Comparison of ENCODE assay signal across 9 cellular contexts in the genomic region with DNA sequence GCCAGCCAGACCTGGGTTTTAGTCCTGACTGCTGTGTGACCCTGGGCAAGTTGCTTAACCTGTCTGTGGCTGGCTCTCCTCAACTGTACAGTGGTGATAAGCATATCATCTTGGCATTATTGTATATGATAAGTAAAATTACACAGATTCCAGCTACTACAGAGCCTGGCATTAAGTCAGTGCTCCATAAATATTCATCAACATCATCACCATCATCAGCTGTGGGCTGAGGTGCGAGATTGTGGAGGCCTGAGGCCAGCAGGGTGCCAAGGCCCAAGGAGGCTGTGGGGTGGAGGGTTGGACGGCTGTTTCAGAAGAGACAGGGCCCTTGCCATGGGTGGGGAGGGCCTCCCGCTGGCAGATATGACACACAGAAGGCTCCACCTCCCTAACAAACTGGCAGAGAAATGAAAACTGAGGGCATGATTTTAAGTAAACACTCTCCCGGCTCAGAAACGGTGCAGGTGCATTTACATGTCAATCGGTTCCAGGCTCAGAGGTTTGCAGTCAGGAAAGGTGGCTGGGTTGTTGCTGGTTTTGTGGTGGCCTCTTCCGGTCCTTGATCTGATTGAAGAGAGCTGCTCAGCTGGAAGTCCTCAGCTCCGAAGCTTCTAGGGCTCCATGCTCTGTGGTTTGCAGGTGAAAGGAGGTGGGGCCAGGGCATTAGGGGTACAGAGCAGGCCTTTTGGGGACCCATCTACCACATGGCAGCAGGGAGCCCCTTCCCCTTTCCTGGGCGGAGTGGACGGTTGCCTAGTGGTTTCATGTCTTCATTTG. TPM values are rescaled to one million over a fixed set of nuclear protein-coding genes. Genes with fewer than 3 reads are reported as not detected.
DNase-seq lines count a peak whose midpoint lies in the region; ATAC-seq, FAIRE-seq and TF ChIP-seq lines count a peak whose summit lies in the region.
"Had no signal": no experiment of that assay in that cellular context is flagged by ENCODE, and none has a peak within 500 bp of the region (broad histone marks: within the 10 kb centered on the region; RNA-seq: fewer than 3 reads in every experiment).

No MANE protein-coding gene starts in this region.

- H3K9me3 ChIP-seq in Loucy (ENCODE audit: insufficient read depth, low read depth, low read length): no peaks in the 10 kb centered on the region
- H3K9me3 ChIP-seq in right lobe of liver: no peaks in the 10 kb centered on the region

- DNase-seq in GM19239 (ENCODE audit: insufficient read length, low spot score) (peak; percentile 67), right lobe of liver (no peak), nucleus accumbens (lab: John Stamatoyannopoulos, UW) (no peak), HuH-7 (ENCODE audit: low spot score) (no peak)
- DNase-seq in activated CD4-positive, alpha-beta memory T cell treated with anti-CD3 and anti-CD28 coated beads for 36 hours: peak; percentile 72

- no peak overlapping the region for H2AFZ ChIP-seq in Loucy (ENCODE audit: low read length)

- no peak for TF ChIP-seq POLR2A in right lobe of liver (IDR thresholded peaks at IDR 0.05)

- H3K79me2 ChIP-seq in Loucy (ENCODE audit: insufficient read depth, low read length): no peaks in the 10 kb centered on the region

- intact Hi-C loops in activated CD4-positive, alpha-beta memory T cell treated with anti-CD3 and anti-CD28 coated beads for 36 hours (cut with micrococcal nuclease): loop anchor here (5.0 kb wide), 1 partner anchor 88 kb away; a partner anchor contains a TSS
- intact Hi-C loops in right lobe of liver (cut with DNase I): loop anchor here in 1 of 2 donors (10.0 kb wide), 1 partner anchor 125 kb away; no protein-coding TSS in a partner anchor

- peak in 3 of 4 donors; percentile 12 to 60 (median 30) for ATAC-seq in right lobe of liver
- no peak for ATAC-seq in HG02852 (IDR thresholded peaks at IDR 0.05; ENCODE audit: unreplicated experiment)
- ATAC-seq in HG02840 (IDR thresholded peaks at IDR 0.05; ENCODE audit: low FRiP score, unreplicated experiment): no peak

- no peaks in the 10 kb centered on the region for H3K9me3 Mint-ChIP-seq in activated CD4-positive, alpha-beta memory T cell treated with anti-CD3 and anti-CD28 coated beads for 36 hours

- H3K4me3 ChIP-seq in Loucy (ENCODE audit: low read length, poor library complexity, severe bottlenecking) (peak overlapping the region; percentile 40), right lobe of liver (no peak overlapping the region)

- no peaks in the 10 kb centered on the region for H3K27me3 ChIP-seq in Loucy (ENCODE audit: insufficient read depth, low read length, poor library complexity, severe bottlenecking)
- no peaks in the 10 kb centered on the region for H3K27me3 ChIP-seq in right lobe of liver

- no peak overlapping the region for H3K27ac ChIP-seq in right lobe of liver

- POLR2A ChIA-PET in activated CD4-positive, alpha-beta memory T cell treated with anti-CD3 and anti-CD28 coated beads for 36 hours (lab: Charles Lee): interaction anchor here (1.0 to 1.2 kb wide), 2 partner anchors 11 to 18 kb away, joined by 3 to 4 read pairs; no protein-coding TSS in a partner anchor

- H3K36me3 ChIP-seq in Loucy (ENCODE audit: insufficient read depth, low read length) (no peaks in the 10 kb centered on the region), right lobe of liver (no peaks in the 10 kb centered on the region)

- CTCF ChIA-PET in activated CD4-positive, alpha-beta memory T cell treated with anti-CD3 and anti-CD28 coated beads for 36 hours (lab: Charles Lee): interaction anchor here (0.7 to 1.6 kb wide), 4 partner anchors 19 to 186 kb away, joined by 3 to 10 read pairs (median 3); no protein-coding TSS in a partner anchor

- H3K4me2 ChIP-seq in Loucy (ENCODE audit: low read depth, low read length, poor library complexity, severe bottlenecking): peak overlapping the region; percentile 60

- H4K20me1 ChIP-seq in Loucy (ENCODE audit: insufficient read depth, low read length, poor library complexity, severe bottlenecking): no peaks in the 10 kb centered on the region

- H3F3A ChIP-seq in Loucy (ENCODE audit: low read depth): no peaks in the 10 kb centered on the region

- 41% methylated on average over 8 of the region's 10 CpGs for WGBS in right lobe of liver (ENCODE audit: insufficient coverage, low coverage, low lambda C conversion rate, missing lambda C conversion rate)

- TF ChIP-seq CTCF in Loucy (conservative IDR thresholded peaks at IDR 0.05; ENCODE audit: low read length) (no peak), right lobe of liver (IDR thresholded peaks at IDR 0.05) (no peak)

- no peaks in the 10 kb centered on the region for H3K36me3 Mint-ChIP-seq in activated CD4-positive, alpha-beta memory T cell treated with anti-CD3 and anti-CD28 coated beads for 36 hours

- peak overlapping the region; percentile 57 for H3K27ac Mint-ChIP-seq in activated CD4-positive, alpha-beta memory T cell treated with anti-CD3 and anti-CD28 coated beads for 36 hours

- H3K4me3 Mint-ChIP-seq in activated CD4-positive, alpha-beta memory T cell treated with anti-CD3 and anti-CD28 coated beads for 36 hours: peak overlapping the region; percentile 9

- no peaks in the 10 kb centered on the region for H3K9me2 ChIP-seq in Loucy (replicated peaks; ENCODE audit: low read depth, low read length)

- H3K4me1 ChIP-seq in Loucy (ENCODE audit: insufficient read depth, low read length, poor library complexity, severe bottlenecking) (peaks cover 35% of the 10 kb centered on the region), right lobe of liver (no peaks in the 10 kb centered on the region)

- peaks cover 44% of the 10 kb centered on the region for H3K4me1 Mint-ChIP-seq in activated CD4-positive, alpha-beta memory T cell treated with anti-CD3 and anti-CD28 coated beads for 36 hours (ENCODE audit: low read depth)

- no peaks in the 10 kb centered on the region for H3K27me3 Mint-ChIP-seq in activated CD4-positive, alpha-beta memory T cell treated with anti-CD3 and anti-CD28 coated beads for 36 hours

- no peak overlapping the region for H3K9ac ChIP-seq in Loucy (ENCODE audit: low read depth, low read length, poor library complexity, severe bottlenecking)

- peak; percentile 11 for FAIRE-seq in GM19239 (lab: Jason Lieb, UNC)

RNA-seq across cellular contexts. Expression of a gene that starts 10.2 kb away (rescaled TPM):
- total RNA-seq in activated CD4-positive, alpha-beta memory T cell treated with anti-CD3 and anti-CD28 coated beads for 36 hours: under 1 TPM in 1 of 2 experiments, not detected in 1; 0.21 TPM
- not detected for total RNA-seq in right lobe of liver
- total RNA-seq: epithelial cell of proximal tubule had no signal

RNA-seq across cellular contexts. Expression of a gene that starts 19.9 kb away (rescaled TPM):
- total RNA-seq in activated CD4-positive, alpha-beta memory T cell treated with anti-CD3 and anti-CD28 coated beads for 36 hours: under 1 TPM; 0.17 to 0.43 TPM
- under 1 TPM in 5 of 6 experiments, not detected in 1; 0.31 to 0.74 (median 0.44) TPM for total RNA-seq in right lobe of liver

Comparison
In these comparisons a context has a peak if more than half of its experiments do, and no peak if none do; other contexts are left out.
1. DNase-seq: peak in GM19239 (single experiment) and activated CD4-positive, alpha-beta memory T cell treated with anti-CD3 and anti-CD28 coated beads for 36 hours (single experiment); none in right lobe of liver (0 of 3), nucleus accumbens (0 of 56) and HuH-7 (single experiment).
2. ATAC-seq: peak in right lobe of liver (3 of 4); none in HG02852 (single experiment) and HG02840 (single experiment).